ENCODE assay signal across 1 cellular context in genomic region chr10:129397198-129397974, GRCh38.
TF ChIP-seq lines count a peak whose summit lies in the region.

No MANE protein-coding gene starts in this region.

TF ChIP-seq in IMR-90, 13 proteins besides CTCF, POLR2A, EP300 and RAD21 (continued from another document):
- no peak for TF ChIP-seq ELK1 (IDR thresholded peaks at IDR 0.05; ENCODE audit: borderline replicate concordance, low read depth, low read length)
